ENCODE assay signal across 1 cellular context in the genomic region with DNA sequence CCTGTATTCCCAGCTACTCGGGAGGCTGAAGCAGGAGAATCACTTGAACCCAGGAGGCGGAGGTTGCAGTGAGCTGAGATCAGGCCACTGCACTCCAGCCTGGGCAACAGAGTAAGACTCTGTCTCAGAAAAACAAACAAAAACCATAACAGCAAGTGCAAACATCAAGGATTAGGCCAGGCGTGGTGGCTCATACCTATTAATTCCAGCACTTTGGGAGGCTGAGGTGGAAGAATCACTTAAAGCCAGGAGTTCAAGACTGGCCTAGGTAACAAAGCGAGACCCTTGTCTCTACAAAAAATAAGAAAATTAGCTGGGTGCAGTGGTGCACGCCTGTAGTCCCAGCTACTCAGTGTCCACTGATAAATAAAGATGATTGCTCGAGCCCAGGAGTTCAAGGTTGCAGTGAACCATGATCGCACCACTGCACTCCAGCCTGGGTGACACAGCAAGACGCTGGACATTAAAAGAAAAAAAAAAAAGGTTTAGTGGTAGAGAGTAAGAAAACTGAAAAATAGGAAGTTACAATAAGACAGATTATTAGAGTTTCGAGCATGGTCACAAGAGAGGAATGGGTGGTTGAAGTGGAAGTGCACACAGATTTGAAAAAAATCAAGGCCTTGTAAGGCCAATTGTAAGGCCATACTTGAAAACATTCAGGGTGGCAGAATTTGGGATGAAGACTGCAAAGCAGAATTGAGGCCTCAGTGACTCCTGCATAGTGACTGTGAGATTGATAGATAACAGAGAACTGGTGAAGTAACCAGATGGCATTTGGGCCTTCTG.
TF ChIP-seq lines count a peak whose summit lies in the region.

No MANE protein-coding gene starts in this region.

TF ChIP-seq in GM12878, 131 proteins besides CTCF, POLR2A, EP300 and RAD21:
- TF ChIP-seq LARP7 (IDR thresholded peaks at IDR 0.05) (no peak), POLR2AphosphoS2 (IDR thresholded peaks at IDR 0.05; ENCODE audit: low read depth, low read length) (peak; percentile 55; the same call in 1 of the 2 replicates)
- TF ChIP-seq, protein P1, sequence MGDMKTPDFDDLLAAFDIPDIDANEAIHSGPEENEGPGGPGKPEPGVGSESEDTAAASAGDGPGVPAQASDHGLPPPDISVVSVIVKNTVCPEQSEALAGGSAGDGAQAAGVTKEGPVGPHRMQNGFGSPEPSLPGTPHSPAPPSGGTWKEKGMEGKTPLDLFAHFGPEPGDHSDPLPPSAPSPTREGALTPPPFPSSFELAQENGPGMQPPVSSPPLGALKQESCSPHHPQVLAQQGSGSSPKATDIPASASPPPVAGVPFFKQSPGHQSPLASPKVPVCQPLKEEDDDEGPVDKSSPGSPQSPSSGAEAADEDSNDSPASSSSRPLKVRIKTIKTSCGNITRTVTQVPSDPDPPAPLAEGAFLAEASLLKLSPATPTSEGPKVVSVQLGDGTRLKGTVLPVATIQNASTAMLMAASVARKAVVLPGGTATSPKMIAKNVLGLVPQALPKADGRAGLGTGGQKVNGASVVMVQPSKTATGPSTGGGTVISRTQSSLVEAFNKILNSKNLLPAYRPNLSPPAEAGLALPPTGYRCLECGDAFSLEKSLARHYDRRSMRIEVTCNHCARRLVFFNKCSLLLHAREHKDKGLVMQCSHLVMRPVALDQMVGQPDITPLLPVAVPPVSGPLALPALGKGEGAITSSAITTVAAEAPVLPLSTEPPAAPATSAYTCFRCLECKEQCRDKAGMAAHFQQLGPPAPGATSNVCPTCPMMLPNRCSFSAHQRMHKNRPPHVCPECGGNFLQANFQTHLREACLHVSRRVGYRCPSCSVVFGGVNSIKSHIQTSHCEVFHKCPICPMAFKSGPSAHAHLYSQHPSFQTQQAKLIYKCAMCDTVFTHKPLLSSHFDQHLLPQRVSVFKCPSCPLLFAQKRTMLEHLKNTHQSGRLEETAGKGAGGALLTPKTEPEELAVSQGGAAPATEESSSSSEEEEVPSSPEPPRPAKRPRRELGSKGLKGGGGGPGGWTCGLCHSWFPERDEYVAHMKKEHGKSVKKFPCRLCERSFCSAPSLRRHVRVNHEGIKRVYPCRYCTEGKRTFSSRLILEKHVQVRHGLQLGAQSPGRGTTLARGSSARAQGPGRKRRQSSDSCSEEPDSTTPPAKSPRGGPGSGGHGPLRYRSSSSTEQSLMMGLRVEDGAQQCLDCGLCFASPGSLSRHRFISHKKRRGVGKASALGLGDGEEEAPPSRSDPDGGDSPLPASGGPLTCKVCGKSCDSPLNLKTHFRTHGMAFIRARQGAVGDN (IDR thresholded peaks at IDR 0.05): peak; percentile 71; the same call in 1 of the 2 replicates
